In the genomic region with DNA sequence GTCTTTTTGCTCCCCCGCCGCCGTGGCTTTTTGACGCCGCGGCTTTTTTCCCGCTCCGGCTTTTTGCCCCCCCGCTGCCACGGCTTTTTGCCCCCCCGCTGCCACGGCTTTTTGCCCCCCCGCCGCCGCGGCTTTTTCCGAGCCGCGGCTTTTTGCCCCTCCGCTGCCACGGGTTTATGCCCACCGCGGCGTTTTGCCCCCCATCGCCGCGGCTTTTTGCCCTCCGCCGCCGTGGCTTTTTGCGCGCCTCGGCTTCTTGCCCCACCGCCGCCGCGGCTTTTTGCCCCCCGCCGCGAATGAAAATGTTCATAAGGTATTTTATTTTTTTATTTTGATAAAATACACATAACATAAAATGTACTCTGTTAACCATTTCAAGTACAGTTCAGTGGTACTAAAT, we compare ENCODE assay signal across 9 cellular contexts.
"Had no signal": no experiment of that assay in that cellular context is flagged by ENCODE, and none has a peak within 500 bp of the region (broad histone marks: within the 10 kb centered on the region; RNA-seq: fewer than 3 reads in every experiment).

No MANE protein-coding gene starts in this region.

- ATAC-seq: HCT116, HepG2 had no signal

- H3K4me3 ChIP-seq: GM23248, HAP-1 had no signal

- H3K4me1 ChIP-seq: HAP-1 had no signal

- H3K9me3 ChIP-seq: HAP-1 had no signal

- DNase-seq: GM23248, GOT3, H7, KBM-7 had no signal

- H3K27ac ChIP-seq: GM23248, HL-60, KMS-11 had no signal

- H3K36me3 ChIP-seq: HAP-1 had no signal

- FAIRE-seq: HepG2 had no signal

- H3K9ac ChIP-seq: GM23248, KMS-11 had no signal
